Comparison of ENCODE assay signal across 1 cellular context in the genomic region with DNA sequence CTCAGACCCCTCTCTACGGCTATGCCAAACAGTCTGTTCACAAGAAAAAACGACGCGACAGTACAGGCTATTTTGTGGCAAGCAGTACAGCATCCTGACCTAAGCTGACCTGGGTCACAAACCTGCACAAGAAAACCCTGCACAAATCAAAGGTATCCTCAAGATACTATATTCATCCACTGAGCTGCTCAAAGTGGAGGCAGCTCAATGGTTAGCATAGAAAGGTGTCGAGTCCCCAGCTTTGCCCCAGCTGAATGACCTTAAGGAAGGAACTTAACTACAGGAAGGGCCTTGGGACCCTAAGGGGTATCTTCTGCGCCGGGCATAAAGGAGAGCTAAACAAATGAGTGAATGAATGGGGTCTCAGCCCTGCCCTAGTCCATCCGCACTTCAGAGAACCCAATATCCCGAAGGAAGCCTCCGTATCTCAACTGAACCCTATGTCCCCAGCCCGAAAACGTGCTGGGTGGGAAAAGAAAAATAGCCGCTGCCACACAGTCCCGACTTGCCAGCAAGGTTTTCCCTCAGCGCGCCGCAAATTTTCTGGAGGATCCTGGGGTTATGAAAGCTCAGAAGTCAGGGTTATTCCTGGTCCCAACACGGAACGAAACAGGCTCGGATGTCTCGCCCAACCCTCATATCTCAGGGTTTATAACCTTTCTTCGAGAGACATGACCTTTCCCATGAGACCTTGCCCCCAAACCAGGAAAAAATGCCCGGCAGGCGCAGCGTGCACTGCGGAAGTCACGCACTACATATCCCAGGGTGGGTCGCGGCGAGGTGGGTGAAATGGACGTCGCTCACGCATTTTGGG.
A peak's percentile ranks its signal among the peaks of the same experiment; 100 is the strongest.
TF ChIP-seq lines count a peak whose summit lies in the region.

A gene with protein sequence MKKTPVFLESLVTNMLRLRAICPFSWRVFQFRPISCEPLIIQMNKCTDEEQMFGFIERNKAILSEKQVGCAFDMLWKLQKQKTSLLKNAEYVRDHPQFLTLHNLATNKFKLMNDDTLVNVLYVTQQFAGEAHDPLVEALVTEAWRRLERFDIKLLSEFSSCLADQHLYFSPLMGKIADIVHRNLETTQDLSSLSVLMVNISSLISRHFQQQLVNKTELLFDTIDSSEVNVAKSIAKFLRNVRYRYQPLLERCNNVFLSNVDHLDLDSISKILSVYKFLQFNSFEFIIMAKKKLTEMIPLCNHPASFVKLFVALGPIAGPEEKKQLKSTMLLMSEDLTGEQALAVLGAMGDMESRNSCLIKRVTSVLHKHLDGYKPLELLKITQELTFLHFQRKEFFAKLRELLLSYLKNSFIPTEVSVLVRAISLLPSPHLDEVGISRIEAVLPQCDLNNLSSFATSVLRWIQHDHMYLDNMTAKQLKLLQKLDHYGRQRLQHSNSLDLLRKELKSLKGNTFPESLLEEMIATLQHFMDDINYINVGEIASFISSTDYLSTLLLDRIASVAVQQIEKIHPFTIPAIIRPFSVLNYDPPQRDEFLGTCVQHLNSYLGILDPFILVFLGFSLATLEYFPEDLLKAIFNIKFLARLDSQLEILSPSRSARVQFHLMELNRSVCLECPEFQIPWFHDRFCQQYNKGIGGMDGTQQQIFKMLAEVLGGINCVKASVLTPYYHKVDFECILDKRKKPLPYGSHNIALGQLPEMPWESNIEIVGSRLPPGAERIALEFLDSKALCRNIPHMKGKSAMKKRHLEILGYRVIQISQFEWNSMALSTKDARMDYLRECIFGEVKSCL (minus strand): TSS at position 706 of the 814 bp plus-strand sequence. CDS start 1,836 bp downstream, outside the sequence.

TF ChIP-seq in HepG2, 621 proteins besides CTCF, POLR2A, EP300 and RAD21 (continued from another document and continues in another):
- TF ChIP-seq, protein P1, sequence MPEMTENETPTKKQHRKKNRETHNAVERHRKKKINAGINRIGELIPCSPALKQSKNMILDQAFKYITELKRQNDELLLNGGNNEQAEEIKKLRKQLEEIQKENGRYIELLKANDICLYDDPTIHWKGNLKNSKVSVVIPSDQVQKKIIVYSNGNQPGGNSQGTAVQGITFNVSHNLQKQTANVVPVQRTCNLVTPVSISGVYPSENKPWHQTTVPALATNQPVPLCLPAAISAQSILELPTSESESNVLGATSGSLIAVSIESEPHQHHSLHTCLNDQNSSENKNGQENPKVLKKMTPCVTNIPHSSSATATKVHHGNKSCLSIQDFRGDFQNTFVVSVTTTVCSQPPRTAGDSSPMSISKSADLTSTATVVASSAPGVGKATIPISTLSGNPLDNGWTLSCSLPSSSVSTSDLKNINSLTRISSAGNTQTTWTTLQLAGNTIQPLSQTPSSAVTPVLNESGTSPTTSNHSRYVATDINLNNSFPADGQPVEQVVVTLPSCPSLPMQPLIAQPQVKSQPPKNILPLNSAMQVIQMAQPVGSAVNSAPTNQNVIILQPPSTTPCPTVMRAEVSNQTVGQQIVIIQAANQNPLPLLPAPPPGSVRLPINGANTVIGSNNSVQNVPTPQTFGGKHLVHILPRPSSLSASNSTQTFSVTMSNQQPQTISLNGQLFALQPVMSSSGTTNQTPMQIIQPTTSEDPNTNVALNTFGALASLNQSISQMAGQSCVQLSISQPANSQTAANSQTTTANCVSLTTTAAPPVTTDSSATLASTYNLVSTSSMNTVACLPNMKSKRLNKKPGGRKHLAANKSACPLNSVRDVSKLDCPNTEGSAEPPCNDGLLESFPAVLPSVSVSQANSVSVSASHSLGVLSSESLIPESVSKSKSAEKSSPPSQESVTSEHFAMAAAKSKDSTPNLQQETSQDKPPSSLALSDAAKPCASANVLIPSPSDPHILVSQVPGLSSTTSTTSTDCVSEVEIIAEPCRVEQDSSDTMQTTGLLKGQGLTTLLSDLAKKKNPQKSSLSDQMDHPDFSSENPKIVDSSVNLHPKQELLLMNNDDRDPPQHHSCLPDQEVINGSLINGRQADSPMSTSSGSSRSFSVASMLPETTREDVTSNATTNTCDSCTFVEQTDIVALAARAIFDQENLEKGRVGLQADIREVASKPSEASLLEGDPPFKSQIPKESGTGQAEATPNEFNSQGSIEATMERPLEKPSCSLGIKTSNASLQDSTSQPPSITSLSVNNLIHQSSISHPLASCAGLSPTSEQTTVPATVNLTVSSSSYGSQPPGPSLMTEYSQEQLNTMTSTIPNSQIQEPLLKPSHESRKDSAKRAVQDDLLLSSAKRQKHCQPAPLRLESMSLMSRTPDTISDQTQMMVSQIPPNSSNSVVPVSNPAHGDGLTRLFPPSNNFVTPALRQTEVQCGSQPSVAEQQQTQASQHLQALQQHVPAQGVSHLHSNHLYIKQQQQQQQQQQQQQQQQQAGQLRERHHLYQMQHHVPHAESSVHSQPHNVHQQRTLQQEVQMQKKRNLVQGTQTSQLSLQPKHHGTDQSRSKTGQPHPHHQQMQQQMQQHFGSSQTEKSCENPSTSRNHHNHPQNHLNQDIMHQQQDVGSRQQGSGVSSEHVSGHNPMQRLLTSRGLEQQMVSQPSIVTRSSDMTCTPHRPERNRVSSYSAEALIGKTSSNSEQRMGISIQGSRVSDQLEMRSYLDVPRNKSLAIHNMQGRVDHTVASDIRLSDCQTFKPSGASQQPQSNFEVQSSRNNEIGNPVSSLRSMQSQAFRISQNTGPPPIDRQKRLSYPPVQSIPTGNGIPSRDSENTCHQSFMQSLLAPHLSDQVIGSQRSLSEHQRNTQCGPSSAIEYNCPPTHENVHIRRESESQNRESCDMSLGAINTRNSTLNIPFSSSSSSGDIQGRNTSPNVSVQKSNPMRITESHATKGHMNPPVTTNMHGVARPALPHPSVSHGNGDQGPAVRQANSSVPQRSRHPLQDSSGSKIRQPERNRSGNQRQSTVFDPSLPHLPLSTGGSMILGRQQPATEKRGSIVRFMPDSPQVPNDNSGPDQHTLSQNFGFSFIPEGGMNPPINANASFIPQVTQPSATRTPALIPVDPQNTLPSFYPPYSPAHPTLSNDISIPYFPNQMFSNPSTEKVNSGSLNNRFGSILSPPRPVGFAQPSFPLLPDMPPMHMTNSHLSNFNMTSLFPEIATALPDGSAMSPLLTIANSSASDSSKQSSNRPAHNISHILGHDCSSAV (CRISPR knock-in tag; IDR thresholded peaks at IDR 0.05; ENCODE audit: borderline replicate concordance) = no peak
- TF ChIP-seq U2AF1 (optimal IDR thresholded peaks at IDR 0.05; ENCODE audit: low read depth, low read length) = peak; percentile 75
- TF ChIP-seq, protein P2, sequence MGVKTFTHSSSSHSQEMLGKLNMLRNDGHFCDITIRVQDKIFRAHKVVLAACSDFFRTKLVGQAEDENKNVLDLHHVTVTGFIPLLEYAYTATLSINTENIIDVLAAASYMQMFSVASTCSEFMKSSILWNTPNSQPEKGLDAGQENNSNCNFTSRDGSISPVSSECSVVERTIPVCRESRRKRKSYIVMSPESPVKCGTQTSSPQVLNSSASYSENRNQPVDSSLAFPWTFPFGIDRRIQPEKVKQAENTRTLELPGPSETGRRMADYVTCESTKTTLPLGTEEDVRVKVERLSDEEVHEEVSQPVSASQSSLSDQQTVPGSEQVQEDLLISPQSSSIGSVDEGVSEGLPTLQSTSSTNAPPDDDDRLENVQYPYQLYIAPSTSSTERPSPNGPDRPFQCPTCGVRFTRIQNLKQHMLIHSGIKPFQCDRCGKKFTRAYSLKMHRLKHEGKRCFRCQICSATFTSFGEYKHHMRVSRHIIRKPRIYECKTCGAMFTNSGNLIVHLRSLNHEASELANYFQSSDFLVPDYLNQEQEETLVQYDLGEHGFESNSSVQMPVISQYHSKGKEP (CRISPR knock-in tag; IDR thresholded peaks at IDR 0.05) = peak; percentile 78; the same call in 1 of the 2 replicates
- 0 out of 2 replicates have a peak, but pooled peaks have one; percentile 35 for TF ChIP-seq TRIM24 (CRISPR knock-in tag; IDR thresholded peaks at IDR 0.05)
- no peak for TF ChIP-seq AKAP8 (CRISPR knock-in tag; IDR thresholded peaks at IDR 0.05)
- TF ChIP-seq JUND (CRISPR knock-in tag; IDR thresholded peaks at IDR 0.05) = no peak
- peak; percentile 88; the same call in 1 of the 2 replicates for TF ChIP-seq HOXA5 (CRISPR knock-in tag; IDR thresholded peaks at IDR 0.05)
- no peak for TF ChIP-seq ISX (CRISPR knock-in tag; conservative IDR thresholded peaks at IDR 0.05)
- TF ChIP-seq, protein P3, sequence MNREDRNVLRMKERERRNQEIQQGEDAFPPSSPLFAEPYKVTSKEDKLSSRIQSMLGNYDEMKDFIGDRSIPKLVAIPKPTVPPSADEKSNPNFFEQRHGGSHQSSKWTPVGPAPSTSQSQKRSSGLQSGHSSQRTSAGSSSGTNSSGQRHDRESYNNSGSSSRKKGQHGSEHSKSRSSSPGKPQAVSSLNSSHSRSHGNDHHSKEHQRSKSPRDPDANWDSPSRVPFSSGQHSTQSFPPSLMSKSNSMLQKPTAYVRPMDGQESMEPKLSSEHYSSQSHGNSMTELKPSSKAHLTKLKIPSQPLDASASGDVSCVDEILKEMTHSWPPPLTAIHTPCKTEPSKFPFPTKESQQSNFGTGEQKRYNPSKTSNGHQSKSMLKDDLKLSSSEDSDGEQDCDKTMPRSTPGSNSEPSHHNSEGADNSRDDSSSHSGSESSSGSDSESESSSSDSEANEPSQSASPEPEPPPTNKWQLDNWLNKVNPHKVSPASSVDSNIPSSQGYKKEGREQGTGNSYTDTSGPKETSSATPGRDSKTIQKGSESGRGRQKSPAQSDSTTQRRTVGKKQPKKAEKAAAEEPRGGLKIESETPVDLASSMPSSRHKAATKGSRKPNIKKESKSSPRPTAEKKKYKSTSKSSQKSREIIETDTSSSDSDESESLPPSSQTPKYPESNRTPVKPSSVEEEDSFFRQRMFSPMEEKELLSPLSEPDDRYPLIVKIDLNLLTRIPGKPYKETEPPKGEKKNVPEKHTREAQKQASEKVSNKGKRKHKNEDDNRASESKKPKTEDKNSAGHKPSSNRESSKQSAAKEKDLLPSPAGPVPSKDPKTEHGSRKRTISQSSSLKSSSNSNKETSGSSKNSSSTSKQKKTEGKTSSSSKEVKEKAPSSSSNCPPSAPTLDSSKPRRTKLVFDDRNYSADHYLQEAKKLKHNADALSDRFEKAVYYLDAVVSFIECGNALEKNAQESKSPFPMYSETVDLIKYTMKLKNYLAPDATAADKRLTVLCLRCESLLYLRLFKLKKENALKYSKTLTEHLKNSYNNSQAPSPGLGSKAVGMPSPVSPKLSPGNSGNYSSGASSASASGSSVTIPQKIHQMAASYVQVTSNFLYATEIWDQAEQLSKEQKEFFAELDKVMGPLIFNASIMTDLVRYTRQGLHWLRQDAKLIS (CRISPR knock-in tag; IDR thresholded peaks at IDR 0.05) = no peak
- TF ChIP-seq PHF5A (CRISPR knock-in tag; IDR thresholded peaks at IDR 0.05; ENCODE audit: low read depth, unreplicated experiment) = peak; percentile 97
- TF ChIP-seq, protein P4, sequence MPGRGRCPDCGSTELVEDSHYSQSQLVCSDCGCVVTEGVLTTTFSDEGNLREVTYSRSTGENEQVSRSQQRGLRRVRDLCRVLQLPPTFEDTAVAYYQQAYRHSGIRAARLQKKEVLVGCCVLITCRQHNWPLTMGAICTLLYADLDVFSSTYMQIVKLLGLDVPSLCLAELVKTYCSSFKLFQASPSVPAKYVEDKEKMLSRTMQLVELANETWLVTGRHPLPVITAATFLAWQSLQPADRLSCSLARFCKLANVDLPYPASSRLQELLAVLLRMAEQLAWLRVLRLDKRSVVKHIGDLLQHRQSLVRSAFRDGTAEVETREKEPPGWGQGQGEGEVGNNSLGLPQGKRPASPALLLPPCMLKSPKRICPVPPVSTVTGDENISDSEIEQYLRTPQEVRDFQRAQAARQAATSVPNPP (CRISPR knock-in tag; IDR thresholded peaks at IDR 0.05) = 0 out of 2 replicates have a peak, but pooled peaks have one; percentile 34
- TF ChIP-seq, protein P5, sequence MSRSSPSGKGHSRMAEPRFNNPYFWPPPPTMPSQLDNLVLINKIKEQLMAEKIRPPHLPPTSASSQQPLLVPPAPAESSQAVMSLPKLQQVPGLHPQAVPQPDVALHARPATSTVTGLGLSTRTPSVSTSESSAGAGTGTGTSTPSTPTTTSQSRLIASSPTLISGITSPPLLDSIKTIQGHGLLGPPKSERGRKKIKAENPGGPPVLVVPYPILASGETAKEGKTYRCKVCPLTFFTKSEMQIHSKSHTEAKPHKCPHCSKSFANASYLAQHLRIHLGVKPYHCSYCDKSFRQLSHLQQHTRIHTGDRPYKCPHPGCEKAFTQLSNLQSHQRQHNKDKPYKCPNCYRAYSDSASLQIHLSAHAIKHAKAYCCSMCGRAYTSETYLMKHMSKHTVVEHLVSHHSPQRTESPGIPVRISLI (CRISPR knock-in tag; IDR thresholded peaks at IDR 0.05; ENCODE audit: borderline replicate concordance) = peak; percentile 83
- TF ChIP-seq ASH2L (IDR thresholded peaks at IDR 0.05; ENCODE audit: insufficient read length, low read depth, low read length) = peak; percentile 95
- no peak for TF ChIP-seq SOX13 (IDR thresholded peaks at IDR 0.05)
- peak in 1 of 2 experiments; percentile 79; a peak in 2 of 4 replicates for TF ChIP-seq SOX13 (CRISPR knock-in tag; conservative IDR thresholded peaks at IDR 0.05 in 1 of 2, IDR thresholded peaks at IDR 0.05 in 1 of 2)
- TF ChIP-seq ZNF337 (CRISPR knock-in tag; IDR thresholded peaks at IDR 0.05; ENCODE audit: borderline replicate concordance, low read depth) = no peak; the same call in none of the 2 replicates
- peak; percentile 94 for TF ChIP-seq KMT2A (CRISPR knock-in tag; IDR thresholded peaks at IDR 0.05)
- TF ChIP-seq RFXAP (CRISPR knock-in tag; IDR thresholded peaks at IDR 0.05; ENCODE audit: borderline replicate concordance) = peak; percentile 64; the same call in 1 of the 2 replicates
- no peak for TF ChIP-seq MTF2 (CRISPR knock-in tag; IDR thresholded peaks at IDR 0.05; ENCODE audit: borderline replicate concordance)
- TF ChIP-seq ZNF839 (CRISPR knock-in tag; IDR thresholded peaks at IDR 0.05; ENCODE audit: borderline replicate concordance) = no peak
- peak; percentile 48 to 49; a peak in 3 of 4 replicates for TF ChIP-seq MAFK (conservative IDR thresholded peaks at IDR 0.05 in 1 of 2, IDR thresholded peaks at IDR 0.05 in 1 of 2; ENCODE audit: low read length in 2 of 2)
- TF ChIP-seq, protein P6, sequence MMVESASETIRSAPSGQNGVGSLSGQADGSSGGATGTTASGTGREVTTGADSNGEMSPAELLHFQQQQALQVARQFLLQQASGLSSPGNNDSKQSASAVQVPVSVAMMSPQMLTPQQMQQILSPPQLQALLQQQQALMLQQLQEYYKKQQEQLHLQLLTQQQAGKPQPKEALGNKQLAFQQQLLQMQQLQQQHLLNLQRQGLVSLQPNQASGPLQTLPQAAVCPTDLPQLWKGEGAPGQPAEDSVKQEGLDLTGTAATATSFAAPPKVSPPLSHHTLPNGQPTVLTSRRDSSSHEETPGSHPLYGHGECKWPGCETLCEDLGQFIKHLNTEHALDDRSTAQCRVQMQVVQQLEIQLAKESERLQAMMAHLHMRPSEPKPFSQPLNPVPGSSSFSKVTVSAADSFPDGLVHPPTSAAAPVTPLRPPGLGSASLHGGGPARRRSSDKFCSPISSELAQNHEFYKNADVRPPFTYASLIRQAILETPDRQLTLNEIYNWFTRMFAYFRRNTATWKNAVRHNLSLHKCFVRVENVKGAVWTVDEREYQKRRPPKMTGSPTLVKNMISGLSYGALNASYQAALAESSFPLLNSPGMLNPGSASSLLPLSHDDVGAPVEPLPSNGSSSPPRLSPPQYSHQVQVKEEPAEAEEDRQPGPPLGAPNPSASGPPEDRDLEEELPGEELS (CRISPR knock-in tag; IDR thresholded peaks at IDR 0.05) = peak; percentile 82
- 0 out of 2 replicates have a peak, but pooled peaks have one; percentile 47 for TF ChIP-seq ZNF205 (CRISPR knock-in tag; IDR thresholded peaks at IDR 0.05)
